Comparison of ENCODE assay signal across 9 cellular contexts in genomic region chr1:225851810-225852209, GRCh38.
DNase-seq lines count a peak whose midpoint lies in the region; ATAC-seq and TF ChIP-seq lines count a peak whose summit lies in the region.
"Had no signal": no experiment of that assay in that cellular context is flagged by ENCODE, and none has a peak within 500 bp of the region (broad histone marks: within the 10 kb centered on the region; RNA-seq: fewer than 3 reads in every experiment).

No MANE protein-coding gene starts in this region.

- no peaks in the 10 kb centered on the region for H3K9me3 Mint-ChIP-seq in central memory CD8-positive, alpha-beta T cell

- H3K27me3 Mint-ChIP-seq in central memory CD8-positive, alpha-beta T cell: no peaks in the 10 kb centered on the region

- TF ChIP-seq CTCF in GM12864 (IDR thresholded peaks at IDR 0.05; ENCODE audit: low read depth, low read length, missing control alignments) (no peak), GM20000 (IDR thresholded peaks at IDR 0.05; ENCODE audit: extremely low read depth, missing control alignments) (no peak)

- H3K36me3 Mint-ChIP-seq in central memory CD8-positive, alpha-beta T cell (ENCODE audit: insufficient read depth): peaks cover 52% of the 10 kb centered on the region

- peaks cover 74% of the 10 kb centered on the region for H3K4me1 Mint-ChIP-seq in central memory CD8-positive, alpha-beta T cell

- H3K4me3 ChIP-seq in GM12864 (ENCODE audit: low read depth, low read length): no peak overlapping the region

- H3K4me3 Mint-ChIP-seq in central memory CD8-positive, alpha-beta T cell: peak overlapping the region; percentile 63

- peak; percentile 47 for ATAC-seq in HG03558 (IDR thresholded peaks at IDR 0.05; ENCODE audit: extremely low read depth, unreplicated experiment)
- ATAC-seq in central memory CD8-positive, alpha-beta T cell (replicated peaks; ENCODE audit: extremely low read depth, poor library complexity, severe bottlenecking): peak; percentile 48
- ATAC-seq in GM19324 (IDR thresholded peaks at IDR 0.05; ENCODE audit: low FRiP score, unreplicated experiment): no peak

- DNase-seq in GM12864 (ENCODE audit: low read depth) (peak; percentile 48), GM20000 (ENCODE audit: low spot score) (peak; percentile 67), LoVo (ENCODE audit: low spot score) (no peak), HUDEP-2 (lab: John Stamatoyannopoulos, UW; ENCODE audit: unreplicated experiment in 76 of 76) (no peak)
- DNase-seq in central memory CD8-positive, alpha-beta T cell (ENCODE audit: low spot score in 2 of 2): no peak
- DNase-seq in stimulated activated CD4-positive, alpha-beta T cell treated with anti-CD3 and anti-CD28 coated beads, Interleukin-4, amount 100 ng/mL, for 1 hour: no peak
- DNase-seq: dermis blood vessel endothelial cell had no signal

- peak overlapping the region; percentile 94 for H3K27ac Mint-ChIP-seq in central memory CD8-positive, alpha-beta T cell (ENCODE audit: low read depth)

Comparison
In these comparisons a context has a peak if more than half of its experiments do, and no peak if none do; other contexts are left out.
1. DNase-seq: peak in GM12864 (single experiment) and GM20000 (single experiment); none in central memory CD8-positive, alpha-beta T cell (0 of 2), stimulated activated CD4-positive, alpha-beta T cell treated with anti-CD3 and anti-CD28 coated beads, Interleukin-4, amount 100 ng/mL, for 1 hour (single experiment), LoVo (single experiment) and HUDEP-2 (0 of 76).